1 cellular context compared by ENCODE assay signal in the genomic region with DNA sequence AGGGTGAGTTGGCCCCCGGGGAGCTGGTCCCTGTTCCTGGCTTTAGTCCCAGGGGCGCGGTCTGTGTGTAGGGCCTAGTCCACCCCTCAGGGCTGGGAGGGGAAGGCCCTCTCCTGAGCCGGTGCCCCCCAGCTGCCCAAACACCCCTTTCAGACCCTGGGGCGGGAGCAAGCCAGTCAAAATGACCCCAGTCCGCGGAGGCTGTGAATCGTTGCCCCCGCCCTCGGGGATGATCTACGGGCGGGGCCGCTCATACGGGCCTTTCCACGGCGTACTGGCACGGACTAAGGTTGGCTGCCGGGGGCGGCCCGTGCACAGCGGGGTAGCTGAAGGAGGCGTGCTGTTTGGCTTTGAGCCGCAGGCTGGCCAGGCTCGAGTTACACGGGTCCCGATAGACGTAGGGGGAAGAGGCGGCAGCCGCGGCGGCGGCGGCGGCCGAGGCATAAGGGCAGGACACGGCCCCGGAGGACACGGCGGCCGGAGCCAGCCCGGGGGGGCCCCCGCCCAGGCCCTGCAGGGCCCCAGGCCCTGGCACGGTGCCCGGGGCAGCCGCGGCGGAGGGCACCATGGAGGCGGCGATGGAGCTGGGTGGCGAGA.
TF ChIP-seq lines count a peak whose summit lies in the region.

No MANE protein-coding gene starts in this region.

TF ChIP-seq in endothelial cell of umbilical vein, 7 proteins besides CTCF, POLR2A, EP300 and RAD21:
- peak; percentile 41 for TF ChIP-seq EZH2 (IDR thresholded peaks at IDR 0.05; ENCODE audit: borderline replicate concordance, low read depth, low read length, severe bottlenecking)
- no peak for TF ChIP-seq MYC (IDR thresholded peaks at IDR 0.05; ENCODE audit: low read depth, low read length)
